In genomic region chr11:35602979-35603378, GRCh38 we compare ENCODE assay signal across 27 cellular contexts. TPM values are rescaled to one million over a fixed set of nuclear protein-coding genes. Genes with fewer than 3 reads are reported as not detected.
DNase-seq lines count a peak whose midpoint lies in the region; ATAC-seq and TF ChIP-seq lines count a peak whose summit lies in the region.
"Had no signal": no experiment of that assay in that cellular context is flagged by ENCODE, and none has a peak within 500 bp of the region (broad histone marks: within the 10 kb centered on the region; RNA-seq: fewer than 3 reads in every experiment).

No MANE protein-coding gene starts in this region.

- DNase-seq in stimulated activated naive CD8-positive, alpha-beta T cell treated with anti-CD3 and anti-CD28 coated beads, Interleukin-15, amount 100 ng/mL, for 72 hours = no peak
- DNase-seq in stimulated activated naive CD8-positive, alpha-beta T cell treated with anti-CD3 and anti-CD28 coated beads, Interleukin-15, Interleukin-2, amounts not matched to agents 100 U/mL and 50 U/mL, for 24 hours = no peak
- DNase-seq in SK-N-MC (ENCODE audit: low read depth, low spot score) = no peak
- no peak for DNase-seq in mesenchymal stem cell
- DNase-seq in nephron progenitor cell = no peak
- DNase-seq in NCI-H774 (lab: John Stamatoyannopoulos, UW) = no peak
- DNase-seq in activated CD4-positive, alpha-beta T cell treated with anti-CD3 and anti-CD28 coated beads, Interleukin-2, amount 50 U/mL, for 4 hours = no peak
- DNase-seq in activated CD8-positive, alpha-beta memory T cell treated with anti-CD3 and anti-CD28 coated beads, Interleukin-2, amount 50 U/mL, for 48 hours = no peak
- DNase-seq: ACHN; BE2C; C1 segment of cervical spinal cord; CD4-positive, alpha-beta memory T cell; CD4-positive, CD25-positive, alpha-beta regulatory T cell; CD8-positive, alpha-beta memory T cell; COR-L47; DMS 273 treated with DMSO at 0.1 percent for 48 hours; DMS153; DMS53; DMS79; DND-41; EL; GDM1 had no signal

- peaks cover 45% of the 10 kb centered on the region for H3K27me3 Mint-ChIP-seq in stimulated activated naive CD8-positive, alpha-beta T cell treated with anti-CD3 and anti-CD28 coated beads, Interleukin-15, amount 100 ng/mL, for 72 hours
- no peaks in the 10 kb centered on the region for H3K27me3 Mint-ChIP-seq in nephron progenitor cell (ENCODE audit: low read depth, poor library complexity)
- H3K27me3 Mint-ChIP-seq: CD4-positive, CD25-positive, alpha-beta regulatory T cell had no signal

- no peak overlapping the region for H3K4me3 Mint-ChIP-seq in stimulated activated naive CD8-positive, alpha-beta T cell treated with anti-CD3 and anti-CD28 coated beads, Interleukin-15, amount 100 ng/mL, for 72 hours
- no peak overlapping the region for H3K4me3 Mint-ChIP-seq in nephron progenitor cell
- H3K4me3 Mint-ChIP-seq: CD14-positive monocyte; CD4-positive, alpha-beta memory T cell; CD4-positive, CD25-positive, alpha-beta regulatory T cell; CD8-positive, alpha-beta memory T cell had no signal

- peak overlapping the region; percentile 32 for H4K8ac ChIP-seq in mesenchymal stem cell (ENCODE audit: low read length)

- no peak for TF ChIP-seq CTCF in nephron progenitor cell (IDR thresholded peaks at IDR 0.05)

- H2BK5ac ChIP-seq in mesenchymal stem cell (ENCODE audit: low read depth, low read length, poor library complexity, severe bottlenecking) = no peak overlapping the region

- no peak overlapping the region for H2BK15ac ChIP-seq in mesenchymal stem cell (ENCODE audit: low read depth, poor library complexity, severe bottlenecking)

- no peak overlapping the region for H3K23ac ChIP-seq in mesenchymal stem cell (ENCODE audit: low read length in 2 of 2)

- no peak for ATAC-seq in stimulated activated naive CD8-positive, alpha-beta T cell treated with anti-CD3 and anti-CD28 coated beads, Interleukin-15, amount 100 ng/mL, for 72 hours
- no peak for ATAC-seq in stimulated activated naive CD8-positive, alpha-beta T cell treated with anti-CD3 and anti-CD28 coated beads, Interleukin-15, Interleukin-2, amounts not matched to agents 100 U/mL and 50 U/mL, for 24 hours
- ATAC-seq: A549, GM12878 had no signal

- H2BK120ac ChIP-seq in mesenchymal stem cell (ENCODE audit: low read depth, low read length) = no peak overlapping the region

- no peaks in the 10 kb centered on the region for H3K79me1 ChIP-seq in mesenchymal stem cell (replicated peaks; ENCODE audit: low read length, poor library complexity, severe bottlenecking)

- H3K9ac ChIP-seq in SK-N-MC (ENCODE audit: insufficient read length) = no peak overlapping the region
- H3K9ac ChIP-seq in mesenchymal stem cell (ENCODE audit: low read length) = no peak overlapping the region
- H3K9ac ChIP-seq: BLaER1 had no signal

- peak overlapping the region; percentile 10; the same call in 1 of the 2 replicates for H3K4me3 ChIP-seq in SK-N-MC
- H3K4me3 ChIP-seq in mesenchymal stem cell (ENCODE audit: insufficient read depth in 1 of 2, low read depth in 1 of 2, low read length in 2 of 2) = no peak overlapping the region
- H3K4me3 ChIP-seq: A549, BLaER1, GM12878 had no signal

- H4K91ac ChIP-seq in mesenchymal stem cell (ENCODE audit: low read length) = no peak overlapping the region

- peaks cover 0 to 32% of the 10 kb centered on the region in 2 experiments for H3K27me3 ChIP-seq in mesenchymal stem cell (ENCODE audit: control insufficient read depth in 1 of 2, insufficient read depth in 1 of 2, low read length in 2 of 2)
- H3K27me3 ChIP-seq: BE2C, BLaER1 had no signal

- no peak overlapping the region for H3K18ac ChIP-seq in mesenchymal stem cell (ENCODE audit: low read depth in 1 of 2, low read length in 2 of 2)

- H3K4me2 ChIP-seq in mesenchymal stem cell (ENCODE audit: low read length, poor library complexity, severe bottlenecking) = no peak overlapping the region
- H3K4me2 ChIP-seq: A549, BLaER1 had no signal

- H2AK5ac ChIP-seq in mesenchymal stem cell (ENCODE audit: low read length, severe bottlenecking) = no peak overlapping the region

- no peaks in the 10 kb centered on the region for H3K4me1 ChIP-seq in mesenchymal stem cell (ENCODE audit: control insufficient read depth, insufficient read depth, low read depth, low read length)
- H3K4me1 ChIP-seq: A549, BE2C had no signal

- H3K27ac ChIP-seq in SK-N-MC (no peak overlapping the region), mesenchymal stem cell (ENCODE audit: low read length, poor library complexity, severe bottlenecking) (no peak overlapping the region)
- H3K27ac ChIP-seq: 22Rv1, A549, BLaER1 had no signal

- H2AFZ ChIP-seq in mesenchymal stem cell (ENCODE audit: low read depth, low read length) = no peak overlapping the region

- no peak overlapping the region for H3K4ac ChIP-seq in mesenchymal stem cell (ENCODE audit: low read depth in 1 of 2, low read length in 2 of 2)

- no peaks in the 10 kb centered on the region for H3K9me3 Mint-ChIP-seq in stimulated activated naive CD8-positive, alpha-beta T cell treated with anti-CD3 and anti-CD28 coated beads, Interleukin-15, amount 100 ng/mL, for 72 hours
- peaks cover 4% of the 10 kb centered on the region for H3K9me3 Mint-ChIP-seq in nephron progenitor cell

- H3K36me3 ChIP-seq in SK-N-MC (ENCODE audit: insufficient read depth, low read length) (no peaks in the 10 kb centered on the region), mesenchymal stem cell (ENCODE audit: control insufficient read depth in 1 of 2, insufficient read depth in 2 of 2, low read depth in 1 of 2, low read length in 2 of 2) (no peaks in the 10 kb centered on the region)
- H3K36me3 ChIP-seq: BE2C, BLaER1 had no signal

- peak overlapping the region; percentile 3 to 34 for H3K27ac Mint-ChIP-seq in stimulated activated naive CD8-positive, alpha-beta T cell treated with anti-CD3 and anti-CD28 coated beads, Interleukin-15, amount 100 ng/mL, for 72 hours
- peak overlapping the region; percentile 44 for H3K27ac Mint-ChIP-seq in nephron progenitor cell
- H3K27ac Mint-ChIP-seq: CD4-positive, alpha-beta memory T cell; CD4-positive, CD25-positive, alpha-beta regulatory T cell; CD8-positive, alpha-beta memory T cell had no signal

- peak overlapping the region; percentile 24 to 90 for H2BK12ac ChIP-seq in mesenchymal stem cell (ENCODE audit: low read length in 2 of 2)

- H3K14ac ChIP-seq in mesenchymal stem cell (ENCODE audit: low read length in 2 of 2) = no peak overlapping the region

- WGBS in mesenchymal stem cell = 97% methylated on average over 1 of the region's 3 CpGs

- H3K9me3 ChIP-seq in SK-N-MC (ENCODE audit: low read depth, low read length) (no peaks in the 10 kb centered on the region), mesenchymal stem cell (ENCODE audit: control insufficient read depth, low read length) (no peaks in the 10 kb centered on the region)
- H3K9me3 ChIP-seq: A549, BE2C had no signal

- peaks cover 8% of the 10 kb centered on the region for H3K4me1 Mint-ChIP-seq in stimulated activated naive CD8-positive, alpha-beta T cell treated with anti-CD3 and anti-CD28 coated beads, Interleukin-15, amount 100 ng/mL, for 72 hours
- peaks cover 44% of the 10 kb centered on the region for H3K4me1 Mint-ChIP-seq in nephron progenitor cell
- H3K4me1 Mint-ChIP-seq: CD14-positive monocyte; CD4-positive, alpha-beta memory T cell; CD4-positive, CD25-positive, alpha-beta regulatory T cell; CD8-positive, alpha-beta memory T cell had no signal

- no peaks in the 10 kb centered on the region for H3K36me3 Mint-ChIP-seq in nephron progenitor cell (ENCODE audit: low read depth)
- H3K36me3 Mint-ChIP-seq: CD14-positive monocyte; CD4-positive, alpha-beta memory T cell; CD4-positive, CD25-positive, alpha-beta regulatory T cell; CD8-positive, alpha-beta memory T cell had no signal

RNA-seq across cellular contexts. Expression of gene FJX1, which starts 15.3 kb away (rescaled TPM):
- 6.1 TPM for polyA plus RNA-seq in mesenchymal stem cell (2013, experiment 1 of 2)
- 6.3 TPM for polyA plus RNA-seq in mesenchymal stem cell (2013, experiment 2 of 2)
- polyA plus RNA-seq: CD14-positive monocyte; CD4-positive, CD25-positive, alpha-beta regulatory T cell; CD8-positive, alpha-beta memory T cell had no signal

RNA-seq across cellular contexts. Expression of gene TRIM44, which starts 59.6 kb away (rescaled TPM):
- 21.4 TPM for polyA plus RNA-seq in mesenchymal stem cell (2013, experiment 1 of 2)
- polyA plus RNA-seq in mesenchymal stem cell (2013, experiment 2 of 2) = 23.4 TPM
